20 cellular contexts compared by ENCODE assay signal in the genomic region with DNA sequence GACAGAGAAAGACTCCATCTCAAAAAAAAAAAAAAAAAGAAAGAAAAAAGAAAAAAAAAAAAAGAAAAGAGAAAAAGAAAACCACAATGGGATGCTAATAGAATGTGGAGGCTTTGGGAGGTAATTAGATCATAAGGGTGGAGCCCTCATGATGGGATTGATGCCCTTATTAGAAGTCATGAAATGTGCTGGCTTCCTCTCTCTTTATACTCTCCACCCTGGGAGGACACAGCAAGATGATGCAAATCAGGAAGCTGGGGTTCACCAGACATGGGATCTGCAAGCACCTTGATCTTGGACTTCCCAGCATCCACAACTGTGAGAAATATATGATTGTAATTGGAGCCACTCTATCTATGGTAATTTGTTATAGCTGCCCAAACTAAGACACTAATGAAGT. TPM values are rescaled to one million over a fixed set of nuclear protein-coding genes. Genes with fewer than 3 reads are reported as not detected.
A peak's percentile ranks its signal among the peaks of the same experiment; 100 is the strongest.
DNase-seq lines count a peak whose midpoint lies in the region; ATAC-seq, FAIRE-seq and TF ChIP-seq lines count a peak whose summit lies in the region.
"Had no signal": no experiment of that assay in that cellular context is flagged by ENCODE, and none has a peak within 500 bp of the region (broad histone marks: within the 10 kb centered on the region; RNA-seq: fewer than 3 reads in every experiment).

No MANE protein-coding gene starts in this region.

- H3K4me2 ChIP-seq in astrocyte (ENCODE audit: low read length): no peak overlapping the region
- H3K4me2 ChIP-seq in PC-3 (ENCODE audit: low read length): no peak overlapping the region
- H3K4me2 ChIP-seq: GM23338 had no signal

- intact Hi-C loops in PC-3 (cut with micrococcal nuclease): no loop called here
- intact Hi-C loops in CD8-positive, alpha-beta T cell (cut with DNase I, micrococcal nuclease): no loop called here

- no TSS peak for BruUV-seq in PC-3 (replicated peaks; lab: Mats Ljungman, UMichigan)

- H3K27ac Mint-ChIP-seq in astrocyte (ENCODE audit: unreplicated experiment): peak overlapping the region; percentile 26
- no peak overlapping the region for H3K27ac Mint-ChIP-seq in CD8-positive, alpha-beta T cell
- H3K27ac Mint-ChIP-seq: CD4-positive, alpha-beta memory T cell; GM23338 had no signal

- H3K27me3 Mint-ChIP-seq in astrocyte (ENCODE audit: low read depth, unreplicated experiment): no peaks in the 10 kb centered on the region
- H3K27me3 Mint-ChIP-seq in CD8-positive, alpha-beta T cell (ENCODE audit: low read depth): no peaks in the 10 kb centered on the region
- H3K27me3 Mint-ChIP-seq: CD4-positive, alpha-beta memory T cell had no signal

- no peak overlapping the region for H3K27ac ChIP-seq in astrocyte (ENCODE audit: low read depth, low read length)
- peak overlapping the region; percentile 16 for H3K27ac ChIP-seq in neutrophil
- H3K27ac ChIP-seq in PC-3 (ENCODE audit: low read length): no peak overlapping the region
- no peak overlapping the region for H3K27ac ChIP-seq in CD8-positive, alpha-beta T cell (ENCODE audit: low read depth, low read length)

- CTCF ChIA-PET in PC-3 (lab: Charles Lee): no interaction called here
- CTCF ChIA-PET in CD8-positive, alpha-beta T cell (lab: Charles Lee): interaction anchor here (3.0 kb wide), 1 partner anchor 24 kb away, joined by 13 read pairs; no protein-coding TSS in a partner anchor

- H3K4me3 Mint-ChIP-seq in astrocyte (ENCODE audit: unreplicated experiment): no peak overlapping the region
- no peak overlapping the region for H3K4me3 Mint-ChIP-seq in CD8-positive, alpha-beta T cell
- H3K4me3 Mint-ChIP-seq: CD4-positive, alpha-beta memory T cell; GM23338; HFFc6 had no signal

- H3K9me3 Mint-ChIP-seq in astrocyte (ENCODE audit: unreplicated experiment): peaks cover 8% of the 10 kb centered on the region
- no peaks in the 10 kb centered on the region for H3K9me3 Mint-ChIP-seq in CD8-positive, alpha-beta T cell

- POLR2A ChIA-PET in PC-3 (lab: Charles Lee; ENCODE audit: unreplicated experiment): no interaction called here
- POLR2A ChIA-PET in CD8-positive, alpha-beta T cell (lab: Charles Lee): no interaction called here

- no peak for ATAC-seq in HG02623 (IDR thresholded peaks at IDR 0.05; ENCODE audit: unreplicated experiment)
- no peak for ATAC-seq in PC-3
- no peak for ATAC-seq in CD8-positive, alpha-beta T cell
- ATAC-seq: GM23338 had no signal

- H4K20me1 ChIP-seq in astrocyte (ENCODE audit: insufficient read depth, low read length) (no peaks in the 10 kb centered on the region), PC-3 (ENCODE audit: low read length) (no peaks in the 10 kb centered on the region)

- H3K4me3 ChIP-seq in astrocyte (ENCODE audit: insufficient read depth, low read depth, low read length) (no peak overlapping the region), neutrophil (ENCODE audit: low read depth in 1 of 2, low read length in 1 of 2) (no peak overlapping the region), PC-3 (ENCODE audit: low read length) (no peak overlapping the region)
- H3K4me3 ChIP-seq in CD8-positive, alpha-beta T cell (ENCODE audit: low read depth, low read length): no peak overlapping the region
- H3K4me3 ChIP-seq: GM23338, HAP-1 had no signal

- H3F3A ChIP-seq in PC-3 (ENCODE audit: low read length, unreplicated experiment): no peaks in the 10 kb centered on the region

- no peaks in the 10 kb centered on the region for H3K36me3 Mint-ChIP-seq in astrocyte (ENCODE audit: low read depth, unreplicated experiment)
- no peaks in the 10 kb centered on the region for H3K36me3 Mint-ChIP-seq in CD8-positive, alpha-beta T cell

- no peaks in the 10 kb centered on the region for H3K36me3 ChIP-seq in astrocyte (ENCODE audit: insufficient read depth, low read length)
- H3K36me3 ChIP-seq in neutrophil: no peaks in the 10 kb centered on the region
- H3K36me3 ChIP-seq in PC-3 (ENCODE audit: low read depth, low read length): no peaks in the 10 kb centered on the region
- no peaks in the 10 kb centered on the region for H3K36me3 ChIP-seq in CD8-positive, alpha-beta T cell (ENCODE audit: insufficient read depth, low read length)
- H3K36me3 ChIP-seq: HAP-1 had no signal

- no peaks in the 10 kb centered on the region for H3K9me2 ChIP-seq in PC-3 (replicated peaks; ENCODE audit: low read length)

- no peaks in the 10 kb centered on the region for H3K9me3 ChIP-seq in astrocyte (ENCODE audit: insufficient read depth, low read depth, low read length)
- no peaks in the 10 kb centered on the region for H3K9me3 ChIP-seq in neutrophil
- 0 out of 2 replicates have a peak, but pooled peaks cover 4% of the 10 kb centered on the region for H3K9me3 ChIP-seq in PC-3 (ENCODE audit: low read length)
- no peaks in the 10 kb centered on the region for H3K9me3 ChIP-seq in CD8-positive, alpha-beta T cell (ENCODE audit: low read length)

- no peak for TF ChIP-seq CTCF in astrocyte (IDR thresholded peaks at IDR 0.05; ENCODE audit: insufficient read depth, low read depth, low read length)
- no peak for TF ChIP-seq CTCF in neutrophil (IDR thresholded peaks at IDR 0.05)
- TF ChIP-seq CTCF in PC-3 (conservative IDR thresholded peaks at IDR 0.05; ENCODE audit: low read depth, low read length): no peak
- no peak for TF ChIP-seq CTCF in CD8-positive, alpha-beta T cell (IDR thresholded peaks at IDR 0.05)

- H3K4me1 ChIP-seq in astrocyte (ENCODE audit: insufficient read depth, low read length): no peaks in the 10 kb centered on the region
- H3K4me1 ChIP-seq in neutrophil (ENCODE audit: control insufficient read depth in 1 of 2, insufficient read depth in 1 of 2, low read depth in 1 of 2, low read length in 1 of 2): peaks cover 13 to 18% of the 10 kb centered on the region in 2 experiments
- no peaks in the 10 kb centered on the region for H3K4me1 ChIP-seq in PC-3 (ENCODE audit: insufficient read depth, low read length)
- H3K4me1 ChIP-seq in CD8-positive, alpha-beta T cell (ENCODE audit: insufficient read depth, low read length): no peaks in the 10 kb centered on the region

- H3K27me3 ChIP-seq in astrocyte (ENCODE audit: insufficient read depth, low read length) (no peaks in the 10 kb centered on the region), neutrophil (no peaks in the 10 kb centered on the region), PC-3 (ENCODE audit: low read length) (no peaks in the 10 kb centered on the region)
- H3K27me3 ChIP-seq in CD8-positive, alpha-beta T cell (ENCODE audit: insufficient read depth, low read length): no peaks in the 10 kb centered on the region

- peak; percentile 58 for DNase-seq in AG20443 (ENCODE audit: low spot score)
- DNase-seq in ELR (ENCODE audit: low read depth): peak; percentile 20
- DNase-seq in astrocyte (ENCODE audit: low read depth): no peak
- DNase-seq in DMS153 (lab: John Stamatoyannopoulos, UW): no peak
- no peak for DNase-seq in PC-3
- no peak for DNase-seq in CD8-positive, alpha-beta T cell
- DNase-seq: C1 segment of cervical spinal cord; CD4-positive, alpha-beta memory T cell; DMS 273 treated with DMSO at 0.1 percent for 48 hours; DMS53; DMS79 treated with DMSO at 0.1 percent for 48 hours; GF-D8; HFFc6 had no signal

- no peak for FAIRE-seq in astrocyte (lab: Jason Lieb, UNC)
- FAIRE-seq: D721Med, GM12892, GM19239 had no signal

- H3K9ac ChIP-seq in astrocyte (ENCODE audit: low read length) (no peak overlapping the region), PC-3 (ENCODE audit: low read length) (no peak overlapping the region)

- H2AFZ ChIP-seq in astrocyte (ENCODE audit: low read depth, low read length) (no peak overlapping the region), PC-3 (ENCODE audit: low read length) (no peak overlapping the region)
- H2AFZ ChIP-seq: GM23338 had no signal

- H3K79me2 ChIP-seq in astrocyte (ENCODE audit: insufficient read depth, low read length): no peaks in the 10 kb centered on the region
- H3K79me2 ChIP-seq in PC-3 (ENCODE audit: low read length): no peaks in the 10 kb centered on the region

- H3K4me1 Mint-ChIP-seq in astrocyte (ENCODE audit: low read depth, unreplicated experiment): peaks cover 6% of the 10 kb centered on the region
- no peaks in the 10 kb centered on the region for H3K4me1 Mint-ChIP-seq in CD8-positive, alpha-beta T cell (ENCODE audit: low read depth)
- H3K4me1 Mint-ChIP-seq: GM23338 had no signal

RNA-seq across cellular contexts. Expression of gene DRAM1, which starts 13.4 kb away (rescaled TPM):
- total RNA-seq in astrocyte (18.0 and 20.4 TPM in 2 replicates), PC-3 (2014; rRNA removed) (4.0 and 5.2 TPM in 2 replicates)
- 1 to 10 TPM; 3.5 to 7.5 TPM for total RNA-seq in CD8-positive, alpha-beta T cell

RNA-seq across cellular contexts. Expression of gene GNPTAB, which starts 33.2 kb away (rescaled TPM):
- 43.7 and 43.8 TPM in 2 replicates for total RNA-seq in astrocyte
- total RNA-seq in PC-3 (2014; rRNA removed): 21.0 and 22.1 TPM in 2 replicates
- 10 to 100 TPM; 40.4 to 46.9 TPM for total RNA-seq in CD8-positive, alpha-beta T cell

Comparison
In these comparisons a context has a peak if more than half of its experiments do, and no peak if none do; other contexts are left out.
1. DNase-seq: peak in AG20443 (single experiment) and ELR (single experiment); none in astrocyte (single experiment), DMS153 (single experiment), PC-3 (single experiment) and CD8-positive, alpha-beta T cell (0 of 7).